2 cellular contexts compared by ENCODE assay signal in the genomic region with DNA sequence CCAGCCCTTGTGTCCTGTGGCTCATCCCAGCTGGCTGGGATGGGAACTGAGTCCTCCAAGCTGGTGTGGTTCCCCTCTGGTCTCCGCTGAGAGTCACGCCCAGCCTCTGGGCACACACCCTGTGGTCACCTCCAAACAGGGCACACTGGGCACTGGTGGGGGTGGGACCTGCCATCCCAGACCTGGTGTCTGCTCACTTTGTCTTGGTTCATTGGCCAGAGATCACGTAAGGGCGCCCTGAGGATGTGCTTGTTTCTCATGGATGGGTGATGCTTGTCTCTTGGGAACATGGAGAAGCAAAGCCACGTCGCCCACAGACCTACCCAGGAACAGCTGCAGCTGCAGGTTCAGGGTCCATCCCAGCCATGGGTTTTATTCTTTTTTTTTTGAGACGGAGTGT.
TF ChIP-seq lines count a peak whose summit lies in the region.

No MANE protein-coding gene starts in this region.

TF ChIP-seq in SK-N-SH, 30 proteins besides CTCF, POLR2A, EP300 and RAD21 (continued from another document):
- TF ChIP-seq NRF1 (IDR thresholded peaks at IDR 0.05; ENCODE audit: low read depth, low read length) = no peak
- no peak for TF ChIP-seq FOXJ3 (CRISPR knock-in tag; IDR thresholded peaks at IDR 0.05)
- TF ChIP-seq, protein P1, sequence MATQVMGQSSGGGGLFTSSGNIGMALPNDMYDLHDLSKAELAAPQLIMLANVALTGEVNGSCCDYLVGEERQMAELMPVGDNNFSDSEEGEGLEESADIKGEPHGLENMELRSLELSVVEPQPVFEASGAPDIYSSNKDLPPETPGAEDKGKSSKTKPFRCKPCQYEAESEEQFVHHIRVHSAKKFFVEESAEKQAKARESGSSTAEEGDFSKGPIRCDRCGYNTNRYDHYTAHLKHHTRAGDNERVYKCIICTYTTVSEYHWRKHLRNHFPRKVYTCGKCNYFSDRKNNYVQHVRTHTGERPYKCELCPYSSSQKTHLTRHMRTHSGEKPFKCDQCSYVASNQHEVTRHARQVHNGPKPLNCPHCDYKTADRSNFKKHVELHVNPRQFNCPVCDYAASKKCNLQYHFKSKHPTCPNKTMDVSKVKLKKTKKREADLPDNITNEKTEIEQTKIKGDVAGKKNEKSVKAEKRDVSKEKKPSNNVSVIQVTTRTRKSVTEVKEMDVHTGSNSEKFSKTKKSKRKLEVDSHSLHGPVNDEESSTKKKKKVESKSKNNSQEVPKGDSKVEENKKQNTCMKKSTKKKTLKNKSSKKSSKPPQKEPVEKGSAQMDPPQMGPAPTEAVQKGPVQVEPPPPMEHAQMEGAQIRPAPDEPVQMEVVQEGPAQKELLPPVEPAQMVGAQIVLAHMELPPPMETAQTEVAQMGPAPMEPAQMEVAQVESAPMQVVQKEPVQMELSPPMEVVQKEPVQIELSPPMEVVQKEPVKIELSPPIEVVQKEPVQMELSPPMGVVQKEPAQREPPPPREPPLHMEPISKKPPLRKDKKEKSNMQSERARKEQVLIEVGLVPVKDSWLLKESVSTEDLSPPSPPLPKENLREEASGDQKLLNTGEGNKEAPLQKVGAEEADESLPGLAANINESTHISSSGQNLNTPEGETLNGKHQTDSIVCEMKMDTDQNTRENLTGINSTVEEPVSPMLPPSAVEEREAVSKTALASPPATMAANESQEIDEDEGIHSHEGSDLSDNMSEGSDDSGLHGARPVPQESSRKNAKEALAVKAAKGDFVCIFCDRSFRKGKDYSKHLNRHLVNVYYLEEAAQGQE (IDR thresholded peaks at IDR 0.05; ENCODE audit: low read depth, low read length) = no peak
- TF ChIP-seq RXRA (IDR thresholded peaks at IDR 0.05; ENCODE audit: borderline replicate concordance, low read depth) = no peak
- no peak for TF ChIP-seq FOXM1 (IDR thresholded peaks at IDR 0.05; ENCODE audit: low read depth)
- no peak for TF ChIP-seq SMC3 (IDR thresholded peaks at IDR 0.05; ENCODE audit: low read depth, low read length)
- TF ChIP-seq, protein P2, sequence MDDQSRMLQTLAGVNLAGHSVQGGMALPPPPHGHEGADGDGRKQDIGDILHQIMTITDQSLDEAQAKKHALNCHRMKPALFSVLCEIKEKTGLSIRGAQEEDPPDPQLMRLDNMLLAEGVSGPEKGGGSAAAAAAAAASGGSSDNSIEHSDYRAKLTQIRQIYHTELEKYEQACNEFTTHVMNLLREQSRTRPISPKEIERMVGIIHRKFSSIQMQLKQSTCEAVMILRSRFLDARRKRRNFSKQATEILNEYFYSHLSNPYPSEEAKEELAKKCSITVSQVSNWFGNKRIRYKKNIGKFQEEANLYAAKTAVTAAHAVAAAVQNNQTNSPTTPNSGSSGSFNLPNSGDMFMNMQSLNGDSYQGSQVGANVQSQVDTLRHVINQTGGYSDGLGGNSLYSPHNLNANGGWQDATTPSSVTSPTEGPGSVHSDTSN (IDR thresholded peaks at IDR 0.05) = no peak
- TF ChIP-seq FOSL2 (IDR thresholded peaks at IDR 0.05; ENCODE audit: borderline replicate concordance, low read depth) = no peak
- no peak for TF ChIP-seq MEF2A (IDR thresholded peaks at IDR 0.05; ENCODE audit: borderline replicate concordance, low read depth)
- TF ChIP-seq GABPA (IDR thresholded peaks at IDR 0.05; ENCODE audit: low read depth) = no peak
- no peak for TF ChIP-seq YY1 (IDR thresholded peaks at IDR 0.05; ENCODE audit: low read depth)
- TF ChIP-seq SIN3A (IDR thresholded peaks at IDR 0.05; ENCODE audit: borderline replicate concordance, low read depth, low read length) = no peak

TF ChIP-seq in SK-N-SH treated with all-trans-retinoic acid at 6 μM for 48 hours, 23 proteins besides CTCF, POLR2A, EP300 and RAD21 (continued from another document):
- TF ChIP-seq TOX (CRISPR knock-in tag; IDR thresholded peaks at IDR 0.05; ENCODE audit: borderline replicate concordance) = no peak
- no peak for TF ChIP-seq ISL1 (CRISPR knock-in tag; IDR thresholded peaks at IDR 0.05)
- TF ChIP-seq CSDC2 (CRISPR knock-in tag; IDR thresholded peaks at IDR 0.05) = no peak
- no peak for TF ChIP-seq SNAI2 (CRISPR knock-in tag; IDR thresholded peaks at IDR 0.05)
- TF ChIP-seq, protein P3, sequence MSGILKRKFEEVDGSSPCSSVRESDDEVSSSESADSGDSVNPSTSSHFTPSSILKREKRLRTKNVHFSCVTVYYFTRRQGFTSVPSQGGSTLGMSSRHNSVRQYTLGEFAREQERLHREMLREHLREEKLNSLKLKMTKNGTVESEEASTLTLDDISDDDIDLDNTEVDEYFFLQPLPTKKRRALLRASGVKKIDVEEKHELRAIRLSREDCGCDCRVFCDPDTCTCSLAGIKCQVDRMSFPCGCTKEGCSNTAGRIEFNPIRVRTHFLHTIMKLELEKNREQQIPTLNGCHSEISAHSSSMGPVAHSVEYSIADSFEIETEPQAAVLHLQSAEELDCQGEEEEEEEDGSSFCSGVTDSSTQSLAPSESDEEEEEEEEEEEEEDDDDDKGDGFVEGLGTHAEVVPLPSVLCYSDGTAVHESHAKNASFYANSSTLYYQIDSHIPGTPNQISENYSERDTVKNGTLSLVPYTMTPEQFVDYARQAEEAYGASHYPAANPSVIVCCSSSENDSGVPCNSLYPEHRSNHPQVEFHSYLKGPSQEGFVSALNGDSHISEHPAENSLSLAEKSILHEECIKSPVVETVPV (CRISPR knock-in tag; IDR thresholded peaks at IDR 0.05) = no peak
- no peak for TF ChIP-seq GLIS3 (CRISPR knock-in tag; IDR thresholded peaks at IDR 0.05)
- TF ChIP-seq, protein P4, sequence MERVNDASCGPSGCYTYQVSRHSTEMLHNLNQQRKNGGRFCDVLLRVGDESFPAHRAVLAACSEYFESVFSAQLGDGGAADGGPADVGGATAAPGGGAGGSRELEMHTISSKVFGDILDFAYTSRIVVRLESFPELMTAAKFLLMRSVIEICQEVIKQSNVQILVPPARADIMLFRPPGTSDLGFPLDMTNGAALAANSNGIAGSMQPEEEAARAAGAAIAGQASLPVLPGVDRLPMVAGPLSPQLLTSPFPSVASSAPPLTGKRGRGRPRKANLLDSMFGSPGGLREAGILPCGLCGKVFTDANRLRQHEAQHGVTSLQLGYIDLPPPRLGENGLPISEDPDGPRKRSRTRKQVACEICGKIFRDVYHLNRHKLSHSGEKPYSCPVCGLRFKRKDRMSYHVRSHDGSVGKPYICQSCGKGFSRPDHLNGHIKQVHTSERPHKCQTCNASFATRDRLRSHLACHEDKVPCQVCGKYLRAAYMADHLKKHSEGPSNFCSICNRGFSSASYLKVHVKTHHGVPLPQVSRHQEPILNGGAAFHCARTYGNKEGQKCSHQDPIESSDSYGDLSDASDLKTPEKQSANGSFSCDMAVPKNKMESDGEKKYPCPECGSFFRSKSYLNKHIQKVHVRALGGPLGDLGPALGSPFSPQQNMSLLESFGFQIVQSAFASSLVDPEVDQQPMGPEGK (CRISPR knock-in tag; IDR thresholded peaks at IDR 0.05; ENCODE audit: borderline replicate concordance) = no peak
- no peak for TF ChIP-seq ZFP30 (CRISPR knock-in tag; IDR thresholded peaks at IDR 0.05)
- TF ChIP-seq, protein P5, sequence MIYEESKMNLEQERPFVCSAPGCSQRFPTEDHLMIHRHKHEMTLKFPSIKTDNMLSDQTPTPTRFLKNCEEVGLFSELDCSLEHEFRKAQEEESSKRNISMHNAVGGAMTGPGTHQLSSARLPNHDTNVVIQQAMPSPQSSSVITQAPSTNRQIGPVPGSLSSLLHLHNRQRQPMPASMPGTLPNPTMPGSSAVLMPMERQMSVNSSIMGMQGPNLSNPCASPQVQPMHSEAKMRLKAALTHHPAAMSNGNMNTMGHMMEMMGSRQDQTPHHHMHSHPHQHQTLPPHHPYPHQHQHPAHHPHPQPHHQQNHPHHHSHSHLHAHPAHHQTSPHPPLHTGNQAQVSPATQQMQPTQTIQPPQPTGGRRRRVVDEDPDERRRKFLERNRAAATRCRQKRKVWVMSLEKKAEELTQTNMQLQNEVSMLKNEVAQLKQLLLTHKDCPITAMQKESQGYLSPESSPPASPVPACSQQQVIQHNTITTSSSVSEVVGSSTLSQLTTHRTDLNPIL (CRISPR knock-in tag; IDR thresholded peaks at IDR 0.05; ENCODE audit: low read depth) = no peak
